In the genomic region with DNA sequence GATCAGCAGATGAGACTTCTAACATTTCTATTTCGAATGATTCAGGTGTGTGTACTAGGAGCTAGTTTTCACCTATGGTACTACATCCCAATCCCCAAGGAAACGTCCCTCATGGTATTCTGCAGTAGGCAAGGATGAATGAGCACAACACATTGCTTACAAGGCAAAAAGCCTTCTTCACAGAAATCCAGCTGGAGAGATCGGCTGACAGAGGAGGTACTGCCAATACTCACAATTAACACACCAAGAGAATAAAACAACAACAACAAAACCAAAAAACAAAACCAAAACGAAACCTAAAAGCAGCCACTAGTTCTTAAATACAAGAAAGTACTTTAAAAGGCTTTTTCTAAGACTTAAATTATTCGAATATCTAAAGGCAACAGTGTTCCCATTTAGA, we compare ENCODE assay signal across 20 cellular contexts.
DNase-seq lines count a peak whose midpoint lies in the region; ATAC-seq lines count a peak whose summit lies in the region.
"Had no signal": no experiment of that assay in that cellular context is flagged by ENCODE, and none has a peak within 500 bp of the region (broad histone marks: within the 10 kb centered on the region; RNA-seq: fewer than 3 reads in every experiment).

No MANE protein-coding gene starts in this region.

- H3K4me1 Mint-ChIP-seq in T-helper 17 cell: peaks cover 17% of the 10 kb centered on the region

- H3K27me3 Mint-ChIP-seq in T-helper 17 cell: no peaks in the 10 kb centered on the region

- ATAC-seq in T-helper 17 cell: no peak
- no peak for ATAC-seq in GM21528 (IDR thresholded peaks at IDR 0.05; ENCODE audit: low FRiP score, unreplicated experiment)
- ATAC-seq in GM19467 (IDR thresholded peaks at IDR 0.05; ENCODE audit: unreplicated experiment): no peak
- ATAC-seq: left colon, mucosa of descending colon had no signal

- H3K27ac Mint-ChIP-seq in T-helper 17 cell: peak overlapping the region; percentile 53

- DNase-seq in NCI-H2171 treated with DMSO at 0.1 percent for 48 hours (lab: John Stamatoyannopoulos, UW) (peak; percentile 73), NCI-H2171 (lab: John Stamatoyannopoulos, UW) (no peak), T-helper 17 cell (no peak), globus pallidus (ENCODE audit: low spot score) (peak; percentile 71), putamen (ENCODE audit: low spot score) (peak; percentile 45), NCI-H1092 (lab: John Stamatoyannopoulos, UW) (no peak)
- DNase-seq: activated CD4-positive, CD25-positive, alpha-beta regulatory T cell treated with anti-CD3 and anti-CD28 coated beads, Interleukin-2, amount 50 U/mL, for 72 hours; activated CD8-positive, alpha-beta memory T cell treated with anti-CD3 and anti-CD28 coated beads, Interleukin-2, amount 50 U/mL, for 4 hours; central memory CD4-positive, alpha-beta T cell; KBM-7; left colon; mucosa of descending colon; NCI-H774; small intestine; stimulated activated CD4-positive, alpha-beta T cell treated with anti-CD3 and anti-CD28 coated beads, Interleukin-4, amount 100 ng/mL, for 4 hours; stimulated activated CD8-positive, alpha-beta memory T cell treated with anti-CD3 and anti-CD28 coated beads, Interleukin-4, amount 100 ng/mL, for 48 hours; T-helper 9 cell; transverse colon had no signal

- H3K4me3 Mint-ChIP-seq in T-helper 17 cell: no peak overlapping the region

- peaks cover 5% of the 10 kb centered on the region for H3K36me3 Mint-ChIP-seq in T-helper 17 cell (ENCODE audit: low read depth)

- H3K9me3 ChIP-seq in T-helper 17 cell (ENCODE audit: control insufficient read depth, low read length, poor library complexity, severe bottlenecking): no peaks in the 10 kb centered on the region
- H3K9me3 ChIP-seq: mucosa of descending colon, transverse colon had no signal

Comparison
In these comparisons a context has a peak if more than half of its experiments do, and no peak if none do; other contexts are left out.
1. DNase-seq: peak in NCI-H2171 treated with DMSO at 0.1 percent for 48 hours (single experiment), globus pallidus (single experiment) and putamen (single experiment); none in NCI-H2171 (single experiment), T-helper 17 cell (0 of 3) and NCI-H1092 (single experiment).